ENCODE assay signal across 18 cellular contexts in the genomic region with DNA sequence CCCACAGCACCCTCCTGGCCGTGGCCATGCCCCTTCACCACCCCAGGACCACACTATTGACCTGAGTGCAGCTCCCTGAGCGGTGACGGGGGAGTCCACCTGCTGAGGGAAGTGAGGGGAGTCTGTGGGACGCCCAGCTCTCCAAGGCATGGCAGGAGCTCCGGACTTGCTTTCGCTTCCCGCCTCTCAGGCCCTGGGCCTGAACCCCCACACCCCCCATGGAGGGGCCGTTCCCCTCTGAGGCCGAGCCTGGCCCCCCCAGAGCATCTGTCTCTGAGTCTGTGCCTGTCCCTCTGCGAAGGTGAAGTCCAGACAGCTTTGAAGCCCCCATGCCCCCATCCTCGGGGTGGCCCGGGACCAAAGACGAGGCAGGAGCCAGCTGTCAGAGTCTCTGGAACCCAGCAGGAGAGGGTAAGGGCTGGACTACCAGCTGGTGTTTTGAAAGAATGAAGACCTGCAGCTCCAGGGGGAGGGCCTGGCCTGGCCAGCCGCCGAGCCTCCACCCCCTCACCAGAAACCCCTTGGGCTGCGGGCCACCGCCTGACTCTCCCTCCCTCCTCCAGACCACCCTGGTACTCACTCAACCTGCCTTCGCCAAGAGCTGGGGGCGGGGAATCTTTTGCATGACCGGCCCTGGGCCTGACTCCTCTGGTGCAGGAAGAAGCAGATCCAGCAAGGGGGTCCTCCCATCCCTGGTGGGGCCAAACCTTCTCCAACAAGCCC.
DNase-seq lines count a peak whose midpoint lies in the region; ATAC-seq, FAIRE-seq and TF ChIP-seq lines count a peak whose summit lies in the region.
"Had no signal": no experiment of that assay in that cellular context is flagged by ENCODE, and none has a peak within 500 bp of the region (broad histone marks: within the 10 kb centered on the region; RNA-seq: fewer than 3 reads in every experiment).

No MANE protein-coding gene starts in this region.

- no peak overlapping the region for H3K27ac Mint-ChIP-seq in nephron progenitor cell
- H3K27ac Mint-ChIP-seq: activated naive CD4-positive, alpha-beta T cell treated with anti-CD3 and anti-CD28 coated beads for 36 hours had no signal

- H3K36me3 Mint-ChIP-seq in nephron progenitor cell (ENCODE audit: low read depth), result no peaks in the 10 kb centered on the region

- H3K79me2 ChIP-seq in HepG2 (ENCODE audit: insufficient read depth, low read length), result no peaks in the 10 kb centered on the region

- CTCF ChIA-PET in HepG2 (lab: Yijun Ruan, JAX; ENCODE audit: low intra/inter-chr PET ratio, low total read pairs), result no interaction called here

- no peak for TF ChIP-seq POLR2A in right lobe of liver (IDR thresholded peaks at IDR 0.05)
- TF ChIP-seq POLR2A in HepG2 (IDR thresholded peaks at IDR 0.05; ENCODE audit: insufficient read depth in 1 of 2, low read depth in 2 of 2, low read length in 2 of 2), result no peak

- no peak for TF ChIP-seq RAD21 in HepG2 (CRISPR knock-in tag; IDR thresholded peaks at IDR 0.05)

- H3K27ac ChIP-seq in right lobe of liver (no peak overlapping the region), HepG2 (ENCODE audit: extremely low read length, insufficient read depth, low read length) (no peak overlapping the region), upper lobe of right lung (no peak overlapping the region)
- H3K27ac ChIP-seq: neutrophil, SJCRH30 had no signal

- DNase-seq in right lobe of liver (peak in 2 of 3 donors; percentile 13 to 33), HepG2 (ENCODE audit: low spot score) (no peak), cardiac septum (ENCODE audit: low spot score) (peak; percentile 54), nephron progenitor cell (peak; percentile 53), upper lobe of right lung (peak; percentile 62)
- DNase-seq in stimulated activated naive CD8-positive, alpha-beta T cell treated with anti-CD3 and anti-CD28 coated beads, Interleukin-15, Interleukin-2, amounts not matched to agents 100 U/mL and 50 U/mL, for 24 hours, result no peak
- DNase-seq: activated CD4-positive, CD25-positive, alpha-beta regulatory T cell; activated naive CD4-positive, alpha-beta T cell treated with anti-CD3 and anti-CD28 coated beads for 36 hours; anterior cingulate cortex; midbrain; NCI-H2029 treated with DMSO at 0.1 percent for 48 hours; NCI-H69; stimulated activated CD4-positive, alpha-beta T cell treated with anti-CD3 and anti-CD28 coated beads, Interleukin-1b, Interleukin-23, amount 100 ng/mL, for 48 hours had no signal

- H2AFZ ChIP-seq in HepG2 (ENCODE audit: low read length), result no peak overlapping the region

- H3K4me1 ChIP-seq in right lobe of liver (no peaks in the 10 kb centered on the region), HepG2 (ENCODE audit: insufficient read depth, low read length) (peaks cover 33% of the 10 kb centered on the region), upper lobe of right lung (no peaks in the 10 kb centered on the region)
- H3K4me1 ChIP-seq: SJCRH30 had no signal

- no TSS peak for BruUV-seq in HepG2 (replicated peaks; lab: Mats Ljungman, UMichigan)

- POLR2A ChIA-PET in HepG2 (lab: Yijun Ruan, JAX), result no interaction called here

- no peak overlapping the region for H3K4me3 Mint-ChIP-seq in nephron progenitor cell
- H3K4me3 Mint-ChIP-seq: activated naive CD4-positive, alpha-beta T cell treated with anti-CD3 and anti-CD28 coated beads for 36 hours had no signal

- no peak overlapping the region for H3K4me3 ChIP-seq in right lobe of liver
- H3K4me3 ChIP-seq in HepG2 (replicated peaks in 1 of 3; ENCODE audit: insufficient read depth in 1 of 3, low read depth in 2 of 3, low read length in 3 of 3), result no peak overlapping the region
- no peak overlapping the region for H3K4me3 ChIP-seq in upper lobe of right lung
- H3K4me3 ChIP-seq: K562, SJCRH30 had no signal

- H3K27me3 Mint-ChIP-seq in nephron progenitor cell (ENCODE audit: low read depth, poor library complexity), result peaks cover 37% of the 10 kb centered on the region

- no peak overlapping the region for H3K9ac ChIP-seq in HepG2 (ENCODE audit: insufficient read depth, low read depth, low read length)

- intact Hi-C loops in right lobe of liver (cut with DNase I), result no loop called here
- intact Hi-C loops in HepG2 (cut with micrococcal nuclease; ENCODE audit: unreplicated experiment), result no loop called here
- intact Hi-C loops in cardiac septum (cut with DNase I), result no loop called here
- intact Hi-C loops in upper lobe of right lung (cut with DNase I), result no loop called here

- peaks cover 17% of the 10 kb centered on the region for H3K9me3 Mint-ChIP-seq in nephron progenitor cell
- H3K9me3 Mint-ChIP-seq: activated naive CD4-positive, alpha-beta T cell treated with anti-CD3 and anti-CD28 coated beads for 36 hours had no signal

- TF ChIP-seq CTCF in right lobe of liver (IDR thresholded peaks at IDR 0.05) (no peak), HepG2 (CRISPR knock-in tag; IDR thresholded peaks at IDR 0.05) (no peak), nephron progenitor cell (IDR thresholded peaks at IDR 0.05) (no peak), upper lobe of right lung (IDR thresholded peaks at IDR 0.05) (no peak)

- TF ChIP-seq EP300 in HepG2 (IDR thresholded peaks at IDR 0.05; ENCODE audit: low read depth in 2 of 2, low read length in 2 of 2) (no peak), HepG2 (CRISPR knock-in tag; IDR thresholded peaks at IDR 0.05; ENCODE audit: borderline replicate concordance) (no peak)

- no peaks in the 10 kb centered on the region for H4K20me1 ChIP-seq in HepG2 (ENCODE audit: insufficient read depth, low read length)

- H3K27me3 ChIP-seq in right lobe of liver (no peaks in the 10 kb centered on the region), HepG2 (ENCODE audit: control insufficient read depth in 1 of 2, insufficient read depth in 2 of 2, low read length in 2 of 2) (peaks cover 14 to 74% of the 10 kb centered on the region in 2 experiments), upper lobe of right lung (peaks cover 11% of the 10 kb centered on the region)
- H3K27me3 ChIP-seq: neutrophil, SJCRH30 had no signal

- no peak for ATAC-seq in right lobe of liver
- ATAC-seq in HepG2, result no peak
- ATAC-seq in upper lobe of right lung, result no peak
- ATAC-seq in HG03095 (IDR thresholded peaks at IDR 0.05; ENCODE audit: unreplicated experiment), result no peak
- ATAC-seq in HG03135 (IDR thresholded peaks at IDR 0.05; ENCODE audit: unreplicated experiment), result no peak
- ATAC-seq in stimulated activated naive CD8-positive, alpha-beta T cell treated with anti-CD3 and anti-CD28 coated beads, Interleukin-15, Interleukin-2, amounts not matched to agents 100 U/mL and 50 U/mL, for 24 hours, result no peak
- ATAC-seq: K562 had no signal

- in situ Hi-C loops in HepG2 (cut with HindIII; ENCODE audit: extremely low pct_ligation_motif_present, low pct_unique_long_range_greater_than_20kb), result no loop called here

- H3K4me1 Mint-ChIP-seq in nephron progenitor cell, result peaks cover 50% of the 10 kb centered on the region

- no peak for FAIRE-seq in HepG2 (lab: Jason Lieb, UNC)
- FAIRE-seq: K562 had no signal

- H3K4me2 ChIP-seq in HepG2 (ENCODE audit: low read depth, low read length), result no peak overlapping the region

- no peaks in the 10 kb centered on the region for H3K9me3 ChIP-seq in right lobe of liver
- no peaks in the 10 kb centered on the region for H3K9me3 ChIP-seq in HepG2 (ENCODE audit: low read length)
- H3K9me3 ChIP-seq in upper lobe of right lung, result no peaks in the 10 kb centered on the region
- H3K9me3 ChIP-seq: SJCRH30 had no signal

- 76% methylated on average over 3 of the region's 20 CpGs for WGBS in right lobe of liver (ENCODE audit: insufficient coverage, low coverage, low lambda C conversion rate, missing lambda C conversion rate)
- 20% methylated on average over 9 of the region's 20 CpGs for WGBS in HepG2 (ENCODE audit: low lambda C conversion rate)

- H3K36me3 ChIP-seq in right lobe of liver (no peaks in the 10 kb centered on the region), HepG2 (replicated peaks in 1 of 2; ENCODE audit: control insufficient read depth in 1 of 2, insufficient read depth in 2 of 2, low read length in 2 of 2) (no peaks in the 10 kb centered on the region), upper lobe of right lung (no peaks in the 10 kb centered on the region)
- H3K36me3 ChIP-seq: neutrophil, SJCRH30 had no signal

TF ChIP-seq in HepG2, 621 proteins besides CTCF, POLR2A, EP300 and RAD21:
- TF ChIP-seq, protein P1, sequence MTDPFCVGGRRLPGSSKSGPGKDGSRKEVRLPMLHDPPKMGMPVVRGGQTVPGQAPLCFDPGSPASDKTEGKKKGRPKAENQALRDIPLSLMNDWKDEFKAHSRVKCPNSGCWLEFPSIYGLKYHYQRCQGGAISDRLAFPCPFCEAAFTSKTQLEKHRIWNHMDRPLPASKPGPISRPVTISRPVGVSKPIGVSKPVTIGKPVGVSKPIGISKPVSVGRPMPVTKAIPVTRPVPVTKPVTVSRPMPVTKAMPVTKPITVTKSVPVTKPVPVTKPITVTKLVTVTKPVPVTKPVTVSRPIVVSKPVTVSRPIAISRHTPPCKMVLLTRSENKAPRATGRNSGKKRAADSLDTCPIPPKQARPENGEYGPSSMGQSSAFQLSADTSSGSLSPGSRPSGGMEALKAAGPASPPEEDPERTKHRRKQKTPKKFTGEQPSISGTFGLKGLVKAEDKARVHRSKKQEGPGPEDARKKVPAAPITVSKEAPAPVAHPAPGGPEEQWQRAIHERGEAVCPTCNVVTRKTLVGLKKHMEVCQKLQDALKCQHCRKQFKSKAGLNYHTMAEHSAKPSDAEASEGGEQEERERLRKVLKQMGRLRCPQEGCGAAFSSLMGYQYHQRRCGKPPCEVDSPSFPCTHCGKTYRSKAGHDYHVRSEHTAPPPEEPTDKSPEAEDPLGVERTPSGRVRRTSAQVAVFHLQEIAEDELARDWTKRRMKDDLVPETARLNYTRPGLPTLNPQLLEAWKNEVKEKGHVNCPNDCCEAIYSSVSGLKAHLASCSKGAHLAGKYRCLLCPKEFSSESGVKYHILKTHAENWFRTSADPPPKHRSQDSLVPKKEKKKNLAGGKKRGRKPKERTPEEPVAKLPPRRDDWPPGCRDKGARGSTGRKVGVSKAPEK (CRISPR knock-in tag; IDR thresholded peaks at IDR 0.05; ENCODE audit: borderline replicate concordance), result no peak
- no peak for TF ChIP-seq ZNF747 (CRISPR knock-in tag; IDR thresholded peaks at IDR 0.05; ENCODE audit: borderline replicate concordance)
- TF ChIP-seq NFKBIZ (CRISPR knock-in tag; IDR thresholded peaks at IDR 0.05), result no peak
- TF ChIP-seq RORA (CRISPR knock-in tag; IDR thresholded peaks at IDR 0.05), result no peak
- TF ChIP-seq NR2F2 (IDR thresholded peaks at IDR 0.05; ENCODE audit: borderline replicate concordance, low read depth), result no peak
- TF ChIP-seq, protein P2, sequence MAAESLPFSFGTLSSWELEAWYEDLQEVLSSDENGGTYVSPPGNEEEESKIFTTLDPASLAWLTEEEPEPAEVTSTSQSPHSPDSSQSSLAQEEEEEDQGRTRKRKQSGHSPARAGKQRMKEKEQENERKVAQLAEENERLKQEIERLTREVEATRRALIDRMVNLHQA (CRISPR knock-in tag; IDR thresholded peaks at IDR 0.05), result no peak
- no peak for TF ChIP-seq ZBTB3 (CRISPR knock-in tag; IDR thresholded peaks at IDR 0.05; ENCODE audit: borderline replicate concordance, low read depth)
TF ChIP-seq in HepG2: peak in this region for 0.

Comparison
In these comparisons a context has a peak if more than half of its experiments do, and no peak if none do; other contexts are left out.
1. DNase-seq: peak in right lobe of liver (2 of 3), cardiac septum (single experiment), nephron progenitor cell (single experiment) and upper lobe of right lung (single experiment); none in HepG2 (single experiment) and stimulated activated naive CD8-positive, alpha-beta T cell treated with anti-CD3 and anti-CD28 coated beads, Interleukin-15, Interleukin-2, amounts not matched to agents 100 U/mL and 50 U/mL, for 24 hours (single experiment).